ENCODE assay signal across 16 cellular contexts in the genomic region with DNA sequence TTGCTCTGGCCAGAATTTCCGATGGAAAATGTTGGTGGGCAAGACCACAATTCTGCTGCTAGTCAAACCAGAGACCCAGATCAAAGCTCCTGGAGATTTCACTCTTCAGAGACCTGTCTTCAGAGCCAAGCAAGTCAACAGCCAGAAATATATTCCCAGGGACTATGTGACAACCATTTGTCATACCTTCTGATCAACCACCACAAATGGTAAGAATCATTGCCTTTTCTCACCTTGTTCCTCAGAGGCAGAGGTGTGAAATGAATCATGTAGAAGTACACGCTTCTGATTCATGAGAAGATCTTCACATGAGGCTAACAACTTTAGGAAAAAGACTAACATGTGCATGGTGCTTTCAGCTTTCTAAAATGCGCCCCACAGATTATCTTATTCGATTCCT.
"Had no signal": no experiment of that assay in that cellular context is flagged by ENCODE, and none has a peak within 500 bp of the region (broad histone marks: within the 10 kb centered on the region; RNA-seq: fewer than 3 reads in every experiment).

No MANE protein-coding gene starts in this region.

- H3K27ac Mint-ChIP-seq: activated CD4-positive, alpha-beta memory T cell treated with anti-CD3 and anti-CD28 coated beads, Interleukin-2, amount 10 ng/mL, durations not matched to agents 7 days and 5 days; naive thymus-derived CD8-positive, alpha-beta T cell; stimulated activated memory B cell treated with anti-CD40 and anti-IgM and Interleukin-4, amounts not matched to agents 10 μg/mL and 1 μg/mL and 100 μg/mL, for 72 hours had no signal

- H3K4me3 Mint-ChIP-seq: activated CD4-positive, alpha-beta memory T cell treated with anti-CD3 and anti-CD28 coated beads, Interleukin-2, amount 10 ng/mL, durations not matched to agents 7 days and 5 days; naive thymus-derived CD8-positive, alpha-beta T cell; stimulated activated memory B cell treated with anti-CD40 and anti-IgM and Interleukin-4, amounts not matched to agents 10 μg/mL and 1 μg/mL and 100 μg/mL, for 72 hours had no signal

- H3K27me3 Mint-ChIP-seq: activated CD4-positive, alpha-beta memory T cell treated with anti-CD3 and anti-CD28 coated beads, Interleukin-2, amount 10 ng/mL, durations not matched to agents 7 days and 5 days; naive thymus-derived CD8-positive, alpha-beta T cell; stimulated activated memory B cell treated with anti-CD40 and anti-IgM and Interleukin-4, amounts not matched to agents 10 μg/mL and 1 μg/mL and 100 μg/mL, for 72 hours had no signal

- DNase-seq: activated CD4-positive, alpha-beta memory T cell treated with anti-CD3 and anti-CD28 coated beads, Interleukin-2, amount 10 ng/mL, durations not matched to agents 7 days and 5 days; activated gamma-delta T cell treated with Interleukin-2 at 50 U/mL for 16 hours; dorsolateral prefrontal cortex; erythroblast; islet precursor cell; mucosa of descending colon; naive thymus-derived CD8-positive, alpha-beta T cell; nucleus accumbens; posterior cingulate gyrus; retina; stimulated activated CD4-positive, alpha-beta T cell treated with anti-CD3 and anti-CD28 coated beads, Interleukin-12 subunit alpha, Interleukin-12 subunit beta, amount 100 ng/mL, for 4 hours; T-helper 9 cell had no signal

- ATAC-seq: left lobe of liver; mucosa of descending colon; naive thymus-derived CD8-positive, alpha-beta T cell; stimulated activated memory B cell treated with anti-CD40 and anti-IgM and Interleukin-4, amounts not matched to agents 10 μg/mL and 1 μg/mL and 100 μg/mL, for 72 hours had no signal

- H3K4me1 Mint-ChIP-seq: activated CD4-positive, alpha-beta memory T cell treated with anti-CD3 and anti-CD28 coated beads, Interleukin-2, amount 10 ng/mL, durations not matched to agents 7 days and 5 days; naive thymus-derived CD8-positive, alpha-beta T cell; stimulated activated memory B cell treated with anti-CD40 and anti-IgM and Interleukin-4, amounts not matched to agents 10 μg/mL and 1 μg/mL and 100 μg/mL, for 72 hours had no signal

- H3K9me3 Mint-ChIP-seq: activated CD4-positive, alpha-beta memory T cell treated with anti-CD3 and anti-CD28 coated beads, Interleukin-2, amount 10 ng/mL, durations not matched to agents 7 days and 5 days; naive thymus-derived CD8-positive, alpha-beta T cell; stimulated activated memory B cell treated with anti-CD40 and anti-IgM and Interleukin-4, amounts not matched to agents 10 μg/mL and 1 μg/mL and 100 μg/mL, for 72 hours had no signal

- H3K9me3 ChIP-seq: mucosa of descending colon, tibial nerve, vagina had no signal
